ENCODE assay signal across 8 cellular contexts in the genomic region with DNA sequence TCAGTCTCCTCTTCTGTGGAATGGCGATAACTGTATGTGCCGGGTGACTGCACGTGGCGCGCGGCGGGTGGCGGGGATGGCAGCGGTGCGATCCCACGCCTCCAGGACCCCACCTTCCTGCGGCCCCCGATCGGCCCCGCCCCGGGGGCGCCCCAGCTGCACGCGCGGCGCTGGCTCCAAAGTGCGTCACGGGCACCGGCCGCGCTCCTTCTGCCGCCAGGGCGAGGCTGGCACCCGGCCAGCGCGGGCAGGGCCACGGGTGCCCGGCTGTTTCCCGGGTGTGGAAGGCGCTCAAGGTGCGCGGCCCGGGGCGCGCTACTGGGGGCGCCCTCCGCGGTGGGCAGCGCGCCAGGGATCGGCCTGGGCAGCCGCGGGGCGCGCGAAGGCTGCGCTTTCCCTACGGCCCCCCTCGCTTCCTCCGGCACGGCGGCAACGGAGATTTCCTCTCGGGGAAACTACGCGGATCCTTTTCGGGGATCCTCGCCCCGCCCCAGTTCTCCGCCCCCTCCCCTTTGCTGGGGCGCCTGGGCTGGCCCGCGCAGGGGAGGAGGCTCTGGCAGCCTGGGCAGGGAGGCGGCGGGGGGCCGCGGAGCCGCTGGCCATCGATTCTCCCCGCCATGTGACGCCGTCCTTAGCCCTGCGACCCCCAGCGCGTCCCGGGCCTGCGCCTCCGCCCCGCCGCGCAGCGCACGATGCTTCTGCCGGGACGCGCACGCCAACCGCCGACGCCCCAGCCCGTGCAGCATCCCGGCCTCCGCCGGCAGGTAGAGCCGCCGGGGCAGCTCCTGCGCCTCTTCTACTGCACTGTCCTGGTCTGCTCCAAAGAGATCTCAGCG. TPM values are rescaled to one million over a fixed set of nuclear protein-coding genes. Genes with fewer than 3 reads are reported as not detected.
DNase-seq lines count a peak whose midpoint lies in the region; ATAC-seq and TF ChIP-seq lines count a peak whose summit lies in the region.

A gene with protein sequence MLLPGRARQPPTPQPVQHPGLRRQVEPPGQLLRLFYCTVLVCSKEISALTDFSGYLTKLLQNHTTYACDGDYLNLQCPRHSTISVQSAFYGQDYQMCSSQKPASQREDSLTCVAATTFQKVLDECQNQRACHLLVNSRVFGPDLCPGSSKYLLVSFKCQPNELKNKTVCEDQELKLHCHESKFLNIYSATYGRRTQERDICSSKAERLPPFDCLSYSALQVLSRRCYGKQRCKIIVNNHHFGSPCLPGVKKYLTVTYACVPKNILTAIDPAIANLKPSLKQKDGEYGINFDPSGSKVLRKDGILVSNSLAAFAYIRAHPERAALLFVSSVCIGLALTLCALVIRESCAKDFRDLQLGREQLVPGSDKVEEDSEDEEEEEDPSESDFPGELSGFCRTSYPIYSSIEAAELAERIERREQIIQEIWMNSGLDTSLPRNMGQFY (plus strand): TSS at position 545 of the 836 bp plus-strand sequence. CDS start 148 bp downstream, at position 693.

- H3K27ac Mint-ChIP-seq in activated naive CD4-positive, alpha-beta T cell treated with anti-CD3 and anti-CD28 coated beads, Interleukin-2, amount 50 U/mL, for 24 hours: peak within 1 kb of the TSS; percentile 96

- TF ChIP-seq POLR2A in GM18505 (IDR thresholded peaks at IDR 0.05; ENCODE audit: borderline replicate concordance, extremely low read depth, insufficient read depth, insufficient read length): no peak

- H3K4me3 ChIP-seq in H7 (ENCODE audit: insufficient read depth, low read depth, low read length) (peak within 1 kb of the TSS; percentile 44), SJSA1 (peak within 1 kb of the TSS; percentile 74)

- no peaks in the 10 kb centered on the region for H3K36me3 Mint-ChIP-seq in activated naive CD4-positive, alpha-beta T cell treated with anti-CD3 and anti-CD28 coated beads, Interleukin-2, amount 50 U/mL, for 24 hours

- peaks cover 38% of the 10 kb centered on the region for H3K4me1 Mint-ChIP-seq in activated naive CD4-positive, alpha-beta T cell treated with anti-CD3 and anti-CD28 coated beads, Interleukin-2, amount 50 U/mL, for 24 hours

- no peaks in the 10 kb centered on the region for H3K27me3 Mint-ChIP-seq in activated naive CD4-positive, alpha-beta T cell treated with anti-CD3 and anti-CD28 coated beads, Interleukin-2, amount 50 U/mL, for 24 hours

- H3K27ac ChIP-seq in SJSA1: peak within 1 kb of the TSS; percentile 68
- peak within 1 kb of the TSS; percentile 99 for H3K27ac ChIP-seq in substantia nigra (ENCODE audit: low read depth, low read length, poor library complexity, severe bottlenecking)

- no peaks in the 10 kb centered on the region for H3K9me3 ChIP-seq in SJSA1 (replicated peaks)

- H3K4me3 Mint-ChIP-seq in activated naive CD4-positive, alpha-beta T cell treated with anti-CD3 and anti-CD28 coated beads, Interleukin-2, amount 50 U/mL, for 24 hours: peak within 1 kb of the TSS; percentile 96

- peaks cover 44% of the 10 kb centered on the region for H3K4me1 ChIP-seq in SJSA1 (replicated peaks)

- peak; percentile 83 for DNase-seq in H7
- peak; percentile 62 to 66 for DNase-seq in SJSA1 (ENCODE audit: low read depth in 1 of 2, low spot score in 2 of 2)
- no peak for DNase-seq in glomerular endothelial cell (ENCODE audit: extremely low read depth, low read depth, low spot score)
- peak; percentile 41 for DNase-seq in occipital lobe (lab: John Stamatoyannopoulos, UW)
- DNase-seq in substantia nigra (lab: John Stamatoyannopoulos, UW): peak in 32 of 49 donors; percentile 12 to 87 (median 60)

- H3K27me3 ChIP-seq in H7 (ENCODE audit: control insufficient read depth, insufficient read depth, low read length) (peaks cover 50% of the 10 kb centered on the region), SJSA1 (replicated peaks) (no peaks in the 10 kb centered on the region)

- H3K9me3 Mint-ChIP-seq in activated naive CD4-positive, alpha-beta T cell treated with anti-CD3 and anti-CD28 coated beads, Interleukin-2, amount 50 U/mL, for 24 hours: no peaks in the 10 kb centered on the region

- H3K36me3 ChIP-seq in H7 (replicated peaks; ENCODE audit: control insufficient read depth, insufficient read depth, low read length): no peaks in the 10 kb centered on the region
- peaks cover 5% of the 10 kb centered on the region for H3K36me3 ChIP-seq in SJSA1

- ATAC-seq in GM18505 (IDR thresholded peaks at IDR 0.05; ENCODE audit: unreplicated experiment): no peak
- no peak for ATAC-seq in GM21825 (IDR thresholded peaks at IDR 0.05; ENCODE audit: unreplicated experiment)

RNA-seq across cellular contexts. Expression of the gene that starts here (rescaled TPM):
- total RNA-seq in H7 (2014; rRNA removed; shearing (Covaris generic)): 3.3 and 4.5 TPM in 2 replicates
- 13.4 and 19.6 TPM in 2 replicates for total RNA-seq in SJSA1 (2014; rRNA removed; shearing (Covaris generic))
- total RNA-seq in glomerular endothelial cell: 36.1 and 41.2 TPM in 2 replicates
- 5.6 TPM for total RNA-seq in occipital lobe
